Comparison of ENCODE assay signal across 8 cellular contexts in genomic region chr16:75647492-75648264, GRCh38. TPM values are rescaled to one million over a fixed set of nuclear protein-coding genes. Genes with fewer than 3 reads are reported as not detected.
DNase-seq lines count a peak whose midpoint lies in the region; ATAC-seq and TF ChIP-seq lines count a peak whose summit lies in the region.

KARS1 (minus strand) TSS chr16:75647665; CDS start chr16:75647639, 26 bp downstream.
A gene with protein sequence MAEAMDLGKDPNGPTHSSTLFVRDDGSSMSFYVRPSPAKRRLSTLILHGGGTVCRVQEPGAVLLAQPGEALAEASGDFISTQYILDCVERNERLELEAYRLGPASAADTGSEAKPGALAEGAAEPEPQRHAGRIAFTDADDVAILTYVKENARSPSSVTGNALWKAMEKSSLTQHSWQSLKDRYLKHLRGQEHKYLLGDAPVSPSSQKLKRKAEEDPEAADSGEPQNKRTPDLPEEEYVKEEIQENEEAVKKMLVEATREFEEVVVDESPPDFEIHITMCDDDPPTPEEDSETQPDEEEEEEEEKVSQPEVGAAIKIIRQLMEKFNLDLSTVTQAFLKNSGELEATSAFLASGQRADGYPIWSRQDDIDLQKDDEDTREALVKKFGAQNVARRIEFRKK (plus strand): TSS chr16:75647773. CDS start chr16:75647883, 110 bp downstream.

- H3K27me3 ChIP-seq in BJ (ENCODE audit: control insufficient read depth, insufficient read depth, low read length), result no peaks in the 10 kb centered on the region

- TF ChIP-seq CTCF in BJ (IDR thresholded peaks at IDR 0.05; ENCODE audit: insufficient read depth, low read depth, low read length), result no peak

- ATAC-seq in GM19324 (IDR thresholded peaks at IDR 0.05; ENCODE audit: low FRiP score, unreplicated experiment), result peak; percentile 88
- ATAC-seq in HG03469 (IDR thresholded peaks at IDR 0.05; ENCODE audit: unreplicated experiment), result peak; percentile 87
- ATAC-seq in left lobe of liver, result peak; percentile 96

- CTCF ChIA-PET in BJ (lab: Yijun Ruan, JAX), result interaction anchor here (0.8 to 1.5 kb wide), 4 partner anchors 10 to 177 kb away, joined by 3 to 5 read pairs (median 4); no protein-coding TSS in a partner anchor

- peak within 1 kb of the TSS; percentile 96 for H3K4me3 ChIP-seq in BJ (ENCODE audit: low read depth, low read length)

- DNase-seq in BJ (ENCODE audit: low read depth) (peak; percentile 76), NCI-H526 treated with DMSO at 0.1 percent for 48 hours (lab: John Stamatoyannopoulos, UW) (peak; percentile 81), dedifferentiated amniotic fluid mesenchymal stem cell (ENCODE audit: extremely low spot score) (peak; percentile 88), left lobe of liver (ENCODE audit: low spot score) (peak; percentile 96)
- peak; percentile 93 for DNase-seq in activated CD4-positive, alpha-beta T cell treated with anti-CD3 and anti-CD28 coated beads, Interleukin-2, amount 50 U/mL, for 1 hour
- peak; percentile 93 for DNase-seq in stimulated activated CD4-positive, alpha-beta T cell treated with anti-CD3 and anti-CD28 coated beads, Interleukin-2, amount 100 ng/mL, for 4 hours (ENCODE audit: low read depth)

- POLR2A ChIA-PET in BJ (lab: Charles Lee), result interaction anchor here (0.6 to 1.0 kb wide), 3 partner anchors 25 to 214 kb away, joined by 3 to 8 read pairs (median 7); partner anchors contain the start of gene ADAT1

- peaks cover 2% of the 10 kb centered on the region; the same call in 1 of the 2 replicates for H3K36me3 ChIP-seq in BJ (ENCODE audit: control insufficient read depth, insufficient read depth, low read length)

RNA-seq across cellular contexts. Expression of gene KARS1, which starts in this region (rescaled TPM):
- polyA plus RNA-seq in BJ (2011; rRNA removed), result 118 and 170 TPM in 2 replicates
- 38.6 and 42.4 TPM in 2 replicates for polyA minus RNA-seq in BJ (2011; rRNA and poly(A)+ RNA removed)
- 41.2 TPM for total RNA-seq in left lobe of liver

RNA-seq across cellular contexts. Expression of the second gene that starts in this region (rescaled TPM):
- polyA plus RNA-seq in BJ (2011; rRNA removed), result 19.1 and 28.9 TPM in 2 replicates
- 6.2 and 7.2 TPM in 2 replicates for polyA minus RNA-seq in BJ (2011; rRNA and poly(A)+ RNA removed)
- total RNA-seq in left lobe of liver, result 18.5 TPM

Comparison
In these comparisons a context has a peak if more than half of its experiments do, and no peak if none do; other contexts are left out.
1. Peak in every context shown above with its lines: DNase-seq, ATAC-seq and H3K4me3 ChIP-seq.